ENCODE assay signal across 8 cellular contexts in genomic region chr12:31589896-31590729, GRCh38. TPM values are rescaled to one million over a fixed set of nuclear protein-coding genes. Genes with fewer than 3 reads are reported as not detected.
DNase-seq lines count a peak whose midpoint lies in the region; ATAC-seq lines count a peak whose summit lies in the region.

No MANE protein-coding gene starts in this region.

- H3K27ac ChIP-seq in HUES6 (ENCODE audit: low read depth, low read length) (peak overlapping the region; percentile 66; the same call in 1 of the 2 replicates), SJCRH30 (peak overlapping the region; percentile 79), caudate nucleus (ENCODE audit: low read depth, low read length) (peak overlapping the region; percentile 92), skin epidermis (peak overlapping the region; percentile 61 to 95 (median 79))

- H3K4me1 ChIP-seq in HUES6 (ENCODE audit: control insufficient read depth, insufficient read depth, low read length): peaks cover 9% of the 10 kb centered on the region
- peaks cover 15% of the 10 kb centered on the region for H3K4me1 ChIP-seq in SJCRH30

- H3K36me3 ChIP-seq in HUES6 (ENCODE audit: control insufficient read depth, insufficient read depth, low read length) (no peaks in the 10 kb centered on the region), SJCRH30 (no peaks in the 10 kb centered on the region)

- H3K27me3 ChIP-seq in HUES6 (ENCODE audit: control insufficient read depth, insufficient read depth, low read length) (peaks cover 7% of the 10 kb centered on the region), SJCRH30 (no peaks in the 10 kb centered on the region)

- ATAC-seq in GM21528 (IDR thresholded peaks at IDR 0.05; ENCODE audit: low FRiP score, unreplicated experiment): peak; percentile 41

- H3K9me3 ChIP-seq in HUES6 (ENCODE audit: control insufficient read depth, insufficient read depth, low read depth, low read length): no peaks in the 10 kb centered on the region
- no peaks in the 10 kb centered on the region for H3K9me3 ChIP-seq in SJCRH30 (replicated peaks)

- DNase-seq in GM03348 (ENCODE audit: low spot score): peak; percentile 80
- peak; percentile 77 to 79 for DNase-seq in SJCRH30
- peak in 57 of 61 donors; percentile 3 to 86 (median 59) for DNase-seq in caudate nucleus (lab: John Stamatoyannopoulos, UW)
- peak; percentile 92 for DNase-seq in islet precursor cell
- no peak for DNase-seq in NK-92 (lab: John Stamatoyannopoulos, UW; ENCODE audit: unreplicated experiment)

- peak overlapping the region; percentile 83 for H3K9ac ChIP-seq in HUES6 (ENCODE audit: low read length)

- H3K4me3 ChIP-seq in HUES6 (ENCODE audit: low read depth, low read length) (peak overlapping the region; percentile 90), SJCRH30 (peak overlapping the region; percentile 80), skin epidermis (peak overlapping the region; percentile 58 to 87 (median 80))

RNA-seq across cellular contexts. Expression of gene DENND5B, which starts 0.8 kb away (rescaled TPM):
- 20.8 and 22.4 TPM in 2 replicates for total RNA-seq in SJCRH30 (2014; rRNA removed; shearing (Covaris generic))
